8 cellular contexts compared by ENCODE assay signal in the genomic region with DNA sequence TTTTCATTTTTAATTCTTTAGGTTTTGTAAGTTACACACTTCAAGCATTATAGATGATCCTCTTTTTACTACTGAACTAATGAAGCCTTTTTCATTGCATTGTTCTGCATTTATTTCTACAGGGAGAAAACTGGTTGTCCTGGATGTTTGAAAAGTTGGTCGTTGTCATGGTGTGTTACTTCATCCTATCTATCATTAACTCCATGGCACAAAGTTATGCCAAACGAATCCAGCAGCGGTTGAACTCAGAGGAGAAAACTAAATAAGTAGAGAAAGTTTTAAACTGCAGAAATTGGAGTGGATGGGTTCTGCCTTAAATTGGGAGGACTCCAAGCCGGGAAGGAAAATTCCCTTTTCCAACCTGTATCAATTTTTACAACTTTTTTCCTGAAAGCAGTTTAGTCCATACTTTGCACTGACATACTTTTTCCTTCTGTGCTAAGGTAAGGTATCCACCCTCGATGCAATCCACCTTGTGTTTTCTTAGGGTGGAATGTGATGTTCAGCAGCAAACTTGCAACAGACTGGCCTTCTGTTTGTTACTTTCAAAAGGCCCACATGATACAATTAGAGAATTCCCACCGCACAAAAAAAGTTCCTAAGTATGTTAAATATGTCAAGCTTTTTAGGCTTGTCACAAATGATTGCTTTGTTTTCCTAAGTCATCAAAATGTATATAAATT. TPM values are rescaled to one million over a fixed set of nuclear protein-coding genes. Genes with fewer than 3 reads are reported as not detected.
DNase-seq lines count a peak whose midpoint lies in the region; ATAC-seq and TF ChIP-seq lines count a peak whose summit lies in the region.

No MANE protein-coding gene starts in this region.

- peaks cover 66% of the 10 kb centered on the region for H3K79me2 ChIP-seq in DOHH2 (ENCODE audit: control insufficient read depth, low read length)
- no peaks in the 10 kb centered on the region for H3K79me2 ChIP-seq in OCI-LY1 (ENCODE audit: insufficient read depth, low read length)
- H3K79me2 ChIP-seq in neural progenitor cell (ENCODE audit: low read depth) = peaks cover 25% of the 10 kb centered on the region

- no peak for TF ChIP-seq CTCF in DOHH2 (IDR thresholded peaks at IDR 0.05; ENCODE audit: low read depth, low read length, poor library complexity, severe bottlenecking)
- no peak for TF ChIP-seq CTCF in OCI-LY1 (IDR thresholded peaks at IDR 0.05; ENCODE audit: low read length)
- no peak for TF ChIP-seq CTCF in neural progenitor cell (IDR thresholded peaks at IDR 0.05)

- H3K9me3 ChIP-seq in DOHH2 (ENCODE audit: control insufficient read depth, insufficient read depth, low read length) (no peaks in the 10 kb centered on the region), OCI-LY1 (ENCODE audit: low read length) (no peaks in the 10 kb centered on the region), neural progenitor cell (ENCODE audit: low read depth) (no peaks in the 10 kb centered on the region)
- no peaks in the 10 kb centered on the region for H3K9me3 ChIP-seq in effector memory CD4-positive, alpha-beta T cell (ENCODE audit: control insufficient read depth, low read length)

- H3K36me3 ChIP-seq in DOHH2 (ENCODE audit: control insufficient read depth, low read length) (peaks cover 37% of the 10 kb centered on the region), OCI-LY1 (ENCODE audit: insufficient read depth, low read length) (peaks cover 11% of the 10 kb centered on the region; the same call in 1 of the 2 replicates), neural progenitor cell (no peaks in the 10 kb centered on the region)
- peaks cover 5% of the 10 kb centered on the region for H3K36me3 ChIP-seq in effector memory CD4-positive, alpha-beta T cell (ENCODE audit: control insufficient read depth, insufficient read depth, low read length)

- no peak overlapping the region for H2AFZ ChIP-seq in OCI-LY1 (ENCODE audit: low read length)
- no peak overlapping the region for H2AFZ ChIP-seq in neural progenitor cell (replicated peaks)

- no peaks in the 10 kb centered on the region for H3K27me3 ChIP-seq in DOHH2 (ENCODE audit: control insufficient read depth, low read length)
- no peaks in the 10 kb centered on the region for H3K27me3 ChIP-seq in OCI-LY1 (ENCODE audit: insufficient read depth, low read length)
- H3K27me3 ChIP-seq in effector memory CD4-positive, alpha-beta T cell (replicated peaks; ENCODE audit: control insufficient read depth, insufficient read depth, low read length, poor library complexity, severe bottlenecking) = no peaks in the 10 kb centered on the region
- no peaks in the 10 kb centered on the region for H3K27me3 ChIP-seq in neural progenitor cell

- H3K9ac ChIP-seq in OCI-LY1 (ENCODE audit: low read length) = peak overlapping the region; percentile 16; the same call in 1 of the 2 replicates
- H3K9ac ChIP-seq in neural progenitor cell = no peak overlapping the region

- peak overlapping the region; percentile 92 for H3K4me3 Mint-ChIP-seq in neural progenitor cell

- H3K27ac Mint-ChIP-seq in neural progenitor cell = peak overlapping the region; percentile 99

- H3K9me3 Mint-ChIP-seq in neural progenitor cell = no peaks in the 10 kb centered on the region

- H3K27ac ChIP-seq in DOHH2 (ENCODE audit: low read depth, low read length) = peak overlapping the region; percentile 5
- peak overlapping the region; percentile 69 for H3K27ac ChIP-seq in OCI-LY1 (ENCODE audit: low read depth, low read length, poor library complexity, severe bottlenecking)
- peak overlapping the region; percentile 91 for H3K27ac ChIP-seq in effector memory CD4-positive, alpha-beta T cell (ENCODE audit: insufficient read depth, low read length, poor library complexity, severe bottlenecking)
- peak overlapping the region; percentile 7 for H3K27ac ChIP-seq in neural progenitor cell

- H3K27me3 Mint-ChIP-seq in neural progenitor cell (ENCODE audit: insufficient read depth, low read depth) = no peaks in the 10 kb centered on the region

- no peak for DNase-seq in effector memory CD4-positive, alpha-beta T cell
- DNase-seq in neural progenitor cell (ENCODE audit: low spot score) = peak; percentile 13
- no peak for DNase-seq in dedifferentiated amniotic fluid mesenchymal stem cell (ENCODE audit: extremely low spot score)
- DNase-seq in NK-92 treated with Interleukin-12 subunit alpha and Interleukin-12 subunit beta, amount 100 ng/mL, for 24 hours (lab: John Stamatoyannopoulos, UW) = no peak

- H4K20me1 ChIP-seq in DOHH2 (ENCODE audit: control insufficient read depth, insufficient read depth, low read depth, low read length) = no peaks in the 10 kb centered on the region
- no peaks in the 10 kb centered on the region for H4K20me1 ChIP-seq in OCI-LY1 (ENCODE audit: insufficient read depth, low read length)
- H4K20me1 ChIP-seq in neural progenitor cell (ENCODE audit: low read depth) = no peaks in the 10 kb centered on the region

- peaks cover 59% of the 10 kb centered on the region for H3K4me1 ChIP-seq in DOHH2 (ENCODE audit: control insufficient read depth, low read length)
- H3K4me1 ChIP-seq in OCI-LY1 (ENCODE audit: insufficient read depth, low read length, severe bottlenecking) = peaks cover 48% of the 10 kb centered on the region
- H3K4me1 ChIP-seq in effector memory CD4-positive, alpha-beta T cell (ENCODE audit: control insufficient read depth, insufficient read depth, low read length, poor library complexity, severe bottlenecking) = peaks cover 16% of the 10 kb centered on the region
- peaks cover 39% of the 10 kb centered on the region for H3K4me1 ChIP-seq in neural progenitor cell

- ATAC-seq in GM18858 (IDR thresholded peaks at IDR 0.05; ENCODE audit: unreplicated experiment) (no peak), HG02970 (IDR thresholded peaks at IDR 0.05; ENCODE audit: low FRiP score, unreplicated experiment) (no peak)

- peaks cover 15% of the 10 kb centered on the region for H3K36me3 Mint-ChIP-seq in neural progenitor cell

- H3F3A ChIP-seq in DOHH2 (ENCODE audit: control insufficient read depth, insufficient read depth) (peaks cover 16% of the 10 kb centered on the region), OCI-LY1 (ENCODE audit: insufficient read depth, low read length) (no peaks in the 10 kb centered on the region), neural progenitor cell (ENCODE audit: low read depth) (peaks cover 40% of the 10 kb centered on the region)

- H3K4me3 ChIP-seq in DOHH2 (ENCODE audit: low read length) (peak overlapping the region; percentile 90), OCI-LY1 (ENCODE audit: low read depth, low read length, poor library complexity, severe bottlenecking) (peak overlapping the region; percentile 63), neural progenitor cell (no peak overlapping the region)
- H3K4me3 ChIP-seq in effector memory CD4-positive, alpha-beta T cell (ENCODE audit: insufficient read depth, low read depth, low read length, poor library complexity, severe bottlenecking) = peak overlapping the region; percentile 76

- H3K4me2 ChIP-seq in DOHH2 (ENCODE audit: low read length) (peak overlapping the region; percentile 73), OCI-LY1 (ENCODE audit: low read length) (peak overlapping the region; percentile 69), neural progenitor cell (peak overlapping the region; percentile 56)

- H3K4me1 Mint-ChIP-seq in neural progenitor cell = peaks cover 50% of the 10 kb centered on the region

- H3K9me2 ChIP-seq in DOHH2 (replicated peaks; ENCODE audit: control insufficient read depth, low read length) = no peaks in the 10 kb centered on the region
- no peaks in the 10 kb centered on the region for H3K9me2 ChIP-seq in OCI-LY1 (ENCODE audit: low read depth, low read length)

RNA-seq across cellular contexts. Expression of a gene that starts 53.0 kb away (rescaled TPM):
- total RNA-seq in neural progenitor cell (ENCODE audit: low replicate concordance) = 15.5 and 32.6 TPM in 2 replicates

RNA-seq across cellular contexts. Expression of a gene that starts 53.1 kb away (rescaled TPM):
- 15.5 and 18.7 TPM in 2 replicates for total RNA-seq in neural progenitor cell (ENCODE audit: low replicate concordance)

Comparison
In these comparisons a context has a peak if more than half of its experiments do, and no peak if none do; other contexts are left out.
1. H3K27ac ChIP-seq: peak in every context shown above with its lines; median percentile 91 in effector memory CD4-positive, alpha-beta T cell; 69 in OCI-LY1; 7 in neural progenitor cell; 5 in DOHH2.